In genomic region chr7:33981686-33982424, GRCh38 we compare ENCODE assay signal across 18 cellular contexts.
A peak's percentile ranks its signal among the peaks of the same experiment; 100 is the strongest.
DNase-seq lines count a peak whose midpoint lies in the region; ATAC-seq and TF ChIP-seq lines count a peak whose summit lies in the region.
"Had no signal": no experiment of that assay in that cellular context is flagged by ENCODE, and none has a peak within 500 bp of the region (broad histone marks: within the 10 kb centered on the region; RNA-seq: fewer than 3 reads in every experiment).

No MANE protein-coding gene starts in this region.

- H3K27me3 ChIP-seq in GM23248 (replicated peaks; ENCODE audit: insufficient read depth) (no peaks in the 10 kb centered on the region), adipocyte (replicated peaks; ENCODE audit: control insufficient read depth, insufficient read depth, low read length) (no peaks in the 10 kb centered on the region)
- H3K27me3 ChIP-seq: gastrocnemius medialis, thyroid gland had no signal

- H3K4me1 ChIP-seq in GM23248 (ENCODE audit: insufficient read depth), result peaks cover 67% of the 10 kb centered on the region
- peaks cover 51% of the 10 kb centered on the region for H3K4me1 ChIP-seq in adipocyte (ENCODE audit: control insufficient read depth, insufficient read depth, low read length)
- H3K4me1 ChIP-seq: gastrocnemius medialis, HAP-1, thyroid gland had no signal

- H3F3A ChIP-seq in GM23248 (ENCODE audit: insufficient read depth), result peaks cover 83% of the 10 kb centered on the region

- no peak overlapping the region for H3K4me3 ChIP-seq in GM23248
- H3K4me3 ChIP-seq in adipocyte (ENCODE audit: low read length), result peak overlapping the region; percentile 31
- no peak overlapping the region for H3K4me3 ChIP-seq in foreskin fibroblast (ENCODE audit: low read depth in 1 of 2, low read length in 2 of 2)
- H3K4me3 ChIP-seq: gastrocnemius medialis, HAP-1, thyroid gland had no signal

- H3K27ac ChIP-seq in GM23248 (peak overlapping the region; percentile 92), temporal lobe (ENCODE audit: low read depth, low read length) (peak overlapping the region; percentile 47)
- H3K27ac ChIP-seq: C4-2B, gastrocnemius medialis, thyroid gland had no signal

- DNase-seq in GM23248 (peak; percentile 82), adipocyte (ENCODE audit: low read depth) (peak; percentile 29), foreskin fibroblast (peak; percentile 89), germinal center (ENCODE audit: low spot score) (no peak), cerebellum (ENCODE audit: low spot score) (no peak)
- no peak for DNase-seq in effector CD8-positive, alpha-beta T cell (lab: John Stamatoyannopoulos, UW)
- DNase-seq: activated B cell treated with CpG ODN at 0.5 μM for 24 hours; activated CD8-positive, alpha-beta T cell treated with anti-CD3 and anti-CD28 coated beads, Interleukin-2, amount 10 ng/mL, durations not matched to agents 7 days and 5 days; endodermal cell; gastrocnemius medialis; naive thymus-derived CD4-positive, alpha-beta T cell; NCI-H1417 treated with DMSO at 0.1 percent for 48 hours; posterior cingulate gyrus; thyroid gland had no signal

- H3K36me3 ChIP-seq in GM23248 (ENCODE audit: low read depth), result peaks cover 20% of the 10 kb centered on the region; the same call in 1 of the 2 replicates
- peaks cover 20% of the 10 kb centered on the region for H3K36me3 ChIP-seq in adipocyte (ENCODE audit: control insufficient read depth, insufficient read depth, low read length, severe bottlenecking)
- H3K36me3 ChIP-seq: gastrocnemius medialis, HAP-1, thyroid gland had no signal

- 9 to 14% methylated on average over 5 of the region's 5 CpGs for WGBS in GM23248 (ENCODE audit: low coverage in 1 of 2, low lambda C conversion rate in 2 of 2, missing lambda C conversion rate in 2 of 2), 2 experiments

- peaks cover 20% of the 10 kb centered on the region for H3K79me2 ChIP-seq in GM23248 (ENCODE audit: insufficient read depth)

- H3K4me2 ChIP-seq in GM23248 (ENCODE audit: unreplicated experiment), result peak overlapping the region; percentile 30

- H3K9me3 ChIP-seq in GM23248 (ENCODE audit: low read depth), result no peaks in the 10 kb centered on the region
- H3K9me3 ChIP-seq in adipocyte (ENCODE audit: control insufficient read depth, low read length), result no peaks in the 10 kb centered on the region
- H3K9me3 ChIP-seq: gastrocnemius medialis, HAP-1, thyroid gland had no signal

- no peaks in the 10 kb centered on the region for H3K9me2 ChIP-seq in GM23248 (ENCODE audit: insufficient read depth)

- H4K20me1 ChIP-seq in GM23248 (ENCODE audit: insufficient read depth), result no peaks in the 10 kb centered on the region

- TF ChIP-seq CTCF in foreskin fibroblast (IDR thresholded peaks at IDR 0.05; ENCODE audit: low read depth, low read length), result no peak

- no peak for ATAC-seq in HG03025 (IDR thresholded peaks at IDR 0.05; ENCODE audit: low FRiP score, unreplicated experiment)
- ATAC-seq: activated CD8-positive, alpha-beta T cell treated with anti-CD3 and anti-CD28 coated beads, Interleukin-2, amount 10 ng/mL, durations not matched to agents 7 days and 5 days; gastrocnemius medialis; naive thymus-derived CD4-positive, alpha-beta T cell had no signal

- no peak overlapping the region for H2AFZ ChIP-seq in GM23248

- in situ Hi-C loops in GM23248 (cut with MboI), result no loop called here

- H3K9ac ChIP-seq in GM23248 (peak overlapping the region; percentile 60), adipocyte (ENCODE audit: low read length) (peak overlapping the region; percentile 81)

Comparison
In these comparisons a context has a peak if more than half of its experiments do, and no peak if none do; other contexts are left out.
1. DNase-seq: peak in GM23248 (single experiment), adipocyte (single experiment) and foreskin fibroblast (2 of 2); none in germinal center (single experiment), cerebellum (single experiment) and effector CD8-positive, alpha-beta T cell (single experiment).